ENCODE assay signal across 9 cellular contexts in the genomic region with DNA sequence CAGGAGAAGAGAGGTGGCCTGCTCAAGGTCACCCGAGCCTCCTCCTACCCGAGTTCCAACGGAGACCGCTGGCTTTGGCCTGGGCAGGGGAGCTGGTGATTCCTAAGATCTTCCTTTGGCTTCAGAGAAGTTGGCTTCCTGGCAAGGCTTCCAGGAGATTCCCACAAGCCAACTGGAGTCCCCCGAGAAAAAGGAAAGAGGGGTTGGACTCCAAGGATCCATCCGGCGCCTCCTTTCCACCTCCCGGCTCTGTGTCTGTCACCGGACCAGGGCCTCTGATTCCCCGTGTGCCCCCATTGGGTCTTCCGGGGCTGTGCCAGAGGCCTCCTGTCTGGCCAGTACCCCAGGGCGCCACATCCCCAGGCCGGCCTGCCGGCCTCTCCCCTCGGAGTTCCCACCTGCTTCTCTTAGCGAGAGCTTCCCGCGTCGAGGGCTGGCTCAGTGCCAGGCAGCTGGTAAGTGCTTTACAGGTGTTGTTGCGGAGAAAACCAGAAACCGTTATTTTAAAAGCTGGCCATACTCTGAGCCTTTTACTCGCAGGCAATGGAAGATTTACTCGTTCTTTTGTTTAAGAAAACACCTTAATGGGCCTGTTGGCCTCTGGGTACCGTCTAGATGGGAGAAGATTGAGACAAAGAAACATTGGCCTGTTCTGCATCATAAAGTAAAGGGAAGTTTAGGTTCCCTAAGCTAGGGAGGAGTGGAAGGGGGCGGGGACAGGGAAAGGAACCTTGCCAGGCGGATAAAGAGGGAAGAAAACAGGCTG.
DNase-seq lines count a peak whose midpoint lies in the region; TF ChIP-seq lines count a peak whose summit lies in the region.
"Had no signal": no experiment of that assay in that cellular context is flagged by ENCODE, and none has a peak within 500 bp of the region (broad histone marks: within the 10 kb centered on the region; RNA-seq: fewer than 3 reads in every experiment).

No MANE protein-coding gene starts in this region.

- intact Hi-C loops in breast epithelium (cut with DNase I; ENCODE audit: low total_unique reads), result no loop called here
- intact Hi-C loops in MCF 10A (cut with micrococcal nuclease), result no loop called here
- intact Hi-C loops in vagina (cut with DNase I), result no loop called here

- H3K4me1 ChIP-seq in breast epithelium, result no peaks in the 10 kb centered on the region
- peaks cover 16% of the 10 kb centered on the region for H3K4me1 ChIP-seq in vagina

- no TSS peak for BruUV-seq in MCF 10A (replicated peaks; lab: Mats Ljungman, UMichigan)

- CTCF ChIA-PET in MCF 10A (lab: Yijun Ruan, JAX), result no interaction called here

- H3K9me3 ChIP-seq in breast epithelium (no peaks in the 10 kb centered on the region), vagina (no peaks in the 10 kb centered on the region)

- POLR2A ChIA-PET in MCF 10A (lab: Yijun Ruan, JAX), result interaction anchor here (0.6 kb wide), 1 partner anchor 372 kb away, joined by 3 read pairs; no protein-coding TSS in a partner anchor

- H3K27me3 ChIP-seq in breast epithelium (peaks cover 0 to 37% of the 10 kb centered on the region in 2 donors), vagina (no peaks in the 10 kb centered on the region)

- DNase-seq in breast epithelium (ENCODE audit: low spot score in 2 of 2) (no peak), MCF 10A (ENCODE audit: unreplicated experiment) (no peak), SHP77 (lab: John Stamatoyannopoulos, UW) (peak; percentile 86 to 93), iPS-NIHi7 (ENCODE audit: extremely low spot score) (peak; percentile 60), vagina (ENCODE audit: extremely low spot score in 2 of 2) (peak; percentile 75 to 96), epidermal melanocyte (ENCODE audit: insufficient read length, low spot score) (no peak), SW480 (ENCODE audit: low spot score) (no peak), cerebellum (ENCODE audit: low spot score) (no peak)
- DNase-seq: EL had no signal

- H3K9me3 Mint-ChIP-seq in MCF 10A (ENCODE audit: unreplicated experiment), result no peaks in the 10 kb centered on the region

- TF ChIP-seq POLR2A in breast epithelium (IDR thresholded peaks at IDR 0.05) (no peak), vagina (IDR thresholded peaks at IDR 0.05) (no peak)

- H3K4me1 Mint-ChIP-seq in MCF 10A (ENCODE audit: insufficient read depth, unreplicated experiment), result no peaks in the 10 kb centered on the region

- H3K27me3 Mint-ChIP-seq in MCF 10A (ENCODE audit: insufficient read depth, unreplicated experiment), result peaks cover 79% of the 10 kb centered on the region

- no peak overlapping the region for H3K27ac Mint-ChIP-seq in MCF 10A (ENCODE audit: low read depth, unreplicated experiment)

- TF ChIP-seq CTCF in breast epithelium (IDR thresholded peaks at IDR 0.05) (no peak), MCF 10A (IDR thresholded peaks at IDR 0.05; ENCODE audit: unreplicated experiment) (no peak), vagina (IDR thresholded peaks at IDR 0.05) (no peak)

- H3K36me3 ChIP-seq in breast epithelium (no peaks in the 10 kb centered on the region), vagina (no peaks in the 10 kb centered on the region)

- H3K36me3 Mint-ChIP-seq in MCF 10A (ENCODE audit: insufficient read depth, unreplicated experiment), result no peaks in the 10 kb centered on the region

- peak overlapping the region; percentile 14 to 61 (median 48) for H3K4me3 ChIP-seq in breast epithelium
- H3K4me3 ChIP-seq in vagina, result no peak overlapping the region

- H3K27ac ChIP-seq in breast epithelium (no peak overlapping the region), vagina (no peak overlapping the region)

- no peak overlapping the region for H3K4me3 Mint-ChIP-seq in MCF 10A (ENCODE audit: unreplicated experiment)

Comparison
In these comparisons a context has a peak if more than half of its experiments do, and no peak if none do; other contexts are left out.
1. DNase-seq: peak in SHP77 (2 of 2), iPS-NIHi7 (single experiment) and vagina (2 of 2); none in breast epithelium (0 of 2), MCF 10A (single experiment), epidermal melanocyte (single experiment), SW480 (single experiment) and cerebellum (single experiment).
2. H3K4me3 ChIP-seq: peak in breast epithelium (3 of 3); none in vagina (0 of 2).